ENCODE assay signal across 26 cellular contexts in genomic region chr11:131544591-131544990, GRCh38.
DNase-seq lines count a peak whose midpoint lies in the region; ATAC-seq and TF ChIP-seq lines count a peak whose summit lies in the region.
"Had no signal": no experiment of that assay in that cellular context is flagged by ENCODE, and none has a peak within 500 bp of the region (broad histone marks: within the 10 kb centered on the region; RNA-seq: fewer than 3 reads in every experiment).

No MANE protein-coding gene starts in this region.

- H3K36me3 Mint-ChIP-seq in stimulated activated naive B cell treated with anti-CD40 and anti-IgM and Interleukin-4, amounts not matched to agents 10 μg/mL and 1 μg/mL and 100 μg/mL, for 72 hours: no peaks in the 10 kb centered on the region
- H3K36me3 Mint-ChIP-seq: activated naive CD4-positive, alpha-beta T cell treated with anti-CD3 and anti-CD28 coated beads, Interleukin-2, amount 50 U/mL, for 24 hours; CD8-positive, alpha-beta T cell had no signal

- no peak overlapping the region for H3K27ac ChIP-seq in brain microvascular endothelial cell
- H3K27ac ChIP-seq in iPS DF 6.9 (ENCODE audit: low read length): no peak overlapping the region
- H3K27ac ChIP-seq: cardiac muscle cell, KMS-11, lower lobe of right lung, pancreas, thyroid gland had no signal

- no peak for ATAC-seq in stimulated activated naive B cell treated with anti-CD40 and anti-IgM and Interleukin-4, amounts not matched to agents 10 μg/mL and 1 μg/mL and 100 μg/mL, for 72 hours (replicated peaks)
- ATAC-seq: CD8-positive, alpha-beta T cell; lower lobe of right lung; pancreas; stimulated activated naive CD8-positive, alpha-beta T cell treated with anti-CD3 and anti-CD28 coated beads, Interleukin-15, amount 100 ng/mL, for 72 hours had no signal

- H3K4me1 ChIP-seq in iPS DF 6.9 (ENCODE audit: control insufficient read depth, insufficient read depth, low read length): 0 out of 2 replicates have a peak, but pooled peaks cover 1% of the 10 kb centered on the region
- H3K4me1 ChIP-seq: lower lobe of right lung, pancreas, thyroid gland had no signal

- no peak overlapping the region for H3K4me3 ChIP-seq in brain microvascular endothelial cell (ENCODE audit: low read depth, low read length)
- H3K4me3 ChIP-seq in iPS DF 6.9 (ENCODE audit: low read length): no peak overlapping the region
- H3K4me3 ChIP-seq: cardiac muscle cell, lower lobe of right lung, pancreas, thyroid gland had no signal

- no peak overlapping the region for H3K4me3 Mint-ChIP-seq in stimulated activated naive B cell treated with anti-CD40 and anti-IgM and Interleukin-4, amounts not matched to agents 10 μg/mL and 1 μg/mL and 100 μg/mL, for 72 hours
- H3K4me3 Mint-ChIP-seq: activated CD4-positive, alpha-beta memory T cell treated with anti-CD3 and anti-CD28 coated beads, Interleukin-2, amount 10 ng/mL, durations not matched to agents 7 days and 5 days; activated naive CD4-positive, alpha-beta T cell treated with anti-CD3 and anti-CD28 coated beads, Interleukin-2, amount 50 U/mL, for 24 hours; B cell; CD8-positive, alpha-beta T cell; nephron; stimulated activated naive CD8-positive, alpha-beta T cell treated with anti-CD3 and anti-CD28 coated beads, Interleukin-15, amount 100 ng/mL, for 72 hours had no signal

- in situ Hi-C loops in brain microvascular endothelial cell (cut with HindIII; ENCODE audit: low pct_ligation_motif_present, low sequenced_read_pairs): no loop called here

- no peaks in the 10 kb centered on the region for H3K27me3 Mint-ChIP-seq in stimulated activated naive B cell treated with anti-CD40 and anti-IgM and Interleukin-4, amounts not matched to agents 10 μg/mL and 1 μg/mL and 100 μg/mL, for 72 hours
- H3K27me3 Mint-ChIP-seq: activated CD4-positive, alpha-beta memory T cell treated with anti-CD3 and anti-CD28 coated beads, Interleukin-2, amount 10 ng/mL, durations not matched to agents 7 days and 5 days had no signal

- DNase-seq in COLO668 (lab: John Stamatoyannopoulos, UW; ENCODE audit: unreplicated experiment) (peak; percentile 6), HT1080 (ENCODE audit: low read depth) (peak; percentile 52), brain microvascular endothelial cell (no peak), iPS DF 6.9 (ENCODE audit: low read depth, low spot score) (peak; percentile 7), H4 (ENCODE audit: low spot score) (no peak), HUDEP-2 (lab: John Stamatoyannopoulos, UW; ENCODE audit: unreplicated experiment in 76 of 76) (no peak), NCI-H510A treated with DMSO at 0.1 percent for 48 hours (lab: John Stamatoyannopoulos, UW) (no peak)
- DNase-seq in stimulated activated naive B cell treated with anti-CD40 and anti-IgM and Interleukin-4, amounts not matched to agents 10 μg/mL and 1 μg/mL and 100 μg/mL, for 72 hours: no peak
- DNase-seq: activated CD4-positive, alpha-beta memory T cell treated with anti-CD3 and anti-CD28 coated beads, Interleukin-2, amount 10 ng/mL, durations not matched to agents 7 days and 5 days; CD8-positive, alpha-beta T cell; HCEC 1CT; lower lobe of right lung; MV-4-11; NCI-H146; NCI-H2107; NCI-H446; pancreas; small intestine; stimulated activated naive CD8-positive, alpha-beta T cell treated with anti-CD3 and anti-CD28 coated beads, Interleukin-15, amount 100 ng/mL, for 72 hours; thyroid gland had no signal

- H3K36me3 ChIP-seq in brain microvascular endothelial cell (replicated peaks) (no peaks in the 10 kb centered on the region), iPS DF 6.9 (ENCODE audit: control insufficient read depth, insufficient read depth, low read length) (no peaks in the 10 kb centered on the region)
- H3K36me3 ChIP-seq: cardiac muscle cell, lower lobe of right lung, pancreas, thyroid gland had no signal

- H3K9me3 Mint-ChIP-seq in stimulated activated naive B cell treated with anti-CD40 and anti-IgM and Interleukin-4, amounts not matched to agents 10 μg/mL and 1 μg/mL and 100 μg/mL, for 72 hours: peaks cover 0 to 3% of the 10 kb centered on the region in 2 donors
- H3K9me3 Mint-ChIP-seq: activated T-helper 2 cell treated with anti-CD3 and anti-CD28 coated beads, Interferon-gamma antibody, Interleukin-2, Interleukin-4, amounts not matched to agents 10 μg/mL and 5 μg/mL and 100 μg/mL, durations not matched to agents 14 hours and 24 hours and 36 hours; CD8-positive, alpha-beta T cell had no signal

- no CpG with 5 or more reads among the region's 9 CpGs for WGBS in iPS DF 6.9 (ENCODE audit: insufficient coverage, insufficient read length)

- no peaks in the 10 kb centered on the region for H3K27me3 ChIP-seq in brain microvascular endothelial cell (replicated peaks)
- no peaks in the 10 kb centered on the region for H3K27me3 ChIP-seq in iPS DF 6.9 (ENCODE audit: control insufficient read depth, insufficient read depth, low read length)
- H3K27me3 ChIP-seq: thyroid gland had no signal

- no peaks in the 10 kb centered on the region for H3K9me3 ChIP-seq in iPS DF 6.9 (ENCODE audit: control insufficient read depth, insufficient read depth, low read length)
- H3K9me3 ChIP-seq: lower lobe of right lung, pancreas, thyroid gland had no signal

- H3K4me1 Mint-ChIP-seq in stimulated activated naive B cell treated with anti-CD40 and anti-IgM and Interleukin-4, amounts not matched to agents 10 μg/mL and 1 μg/mL and 100 μg/mL, for 72 hours: no peaks in the 10 kb centered on the region
- H3K4me1 Mint-ChIP-seq: activated CD4-positive, alpha-beta memory T cell treated with anti-CD3 and anti-CD28 coated beads, Interleukin-2, amount 10 ng/mL, durations not matched to agents 7 days and 5 days; activated naive CD4-positive, alpha-beta T cell treated with anti-CD3 and anti-CD28 coated beads, Interleukin-2, amount 50 U/mL, for 24 hours; B cell; stimulated activated naive CD8-positive, alpha-beta T cell treated with anti-CD3 and anti-CD28 coated beads, Interleukin-15, amount 100 ng/mL, for 72 hours had no signal

- H3K27ac Mint-ChIP-seq in stimulated activated naive B cell treated with anti-CD40 and anti-IgM and Interleukin-4, amounts not matched to agents 10 μg/mL and 1 μg/mL and 100 μg/mL, for 72 hours: no peak overlapping the region
- H3K27ac Mint-ChIP-seq: activated CD4-positive, alpha-beta memory T cell treated with anti-CD3 and anti-CD28 coated beads, Interleukin-2, amount 10 ng/mL, durations not matched to agents 7 days and 5 days; activated naive CD4-positive, alpha-beta T cell treated with anti-CD3 and anti-CD28 coated beads, Interleukin-2, amount 50 U/mL, for 24 hours; activated T-helper 2 cell treated with anti-CD3 and anti-CD28 coated beads, Interferon-gamma antibody, Interleukin-2, Interleukin-4, amounts not matched to agents 10 μg/mL and 5 μg/mL and 100 μg/mL, durations not matched to agents 14 hours and 24 hours and 36 hours; B cell; CD8-positive, alpha-beta T cell; nephron; stimulated activated naive CD8-positive, alpha-beta T cell treated with anti-CD3 and anti-CD28 coated beads, Interleukin-15, amount 100 ng/mL, for 72 hours had no signal

- peak; percentile 16 for TF ChIP-seq CTCF in brain microvascular endothelial cell (IDR thresholded peaks at IDR 0.05; ENCODE audit: low read depth, low read length, missing control alignments)

Comparison
In these comparisons a context has a peak if more than half of its experiments do, and no peak if none do; other contexts are left out.
1. DNase-seq: peak in COLO668 (single experiment), HT1080 (single experiment) and iPS DF 6.9 (single experiment); none in brain microvascular endothelial cell (single experiment), stimulated activated naive B cell treated with anti-CD40 and anti-IgM and Interleukin-4, amounts not matched to agents 10 μg/mL and 1 μg/mL and 100 μg/mL, for 72 hours (single experiment), H4 (single experiment), HUDEP-2 (0 of 76) and NCI-H510A treated with DMSO at 0.1 percent for 48 hours (single experiment).